ENCODE assay signal across 8 cellular contexts in genomic region chr17:5526821-5527598, GRCh38. TPM values are rescaled to one million over a fixed set of nuclear protein-coding genes. Genes with fewer than 3 reads are reported as not detected.
DNase-seq lines count a peak whose midpoint lies in the region; ATAC-seq and TF ChIP-seq lines count a peak whose summit lies in the region.

No MANE protein-coding gene starts in this region.

- peak; percentile 51 for ATAC-seq in naive thymus-derived CD4-positive, alpha-beta T cell
- ATAC-seq in stimulated activated naive B cell treated with anti-CD40 and anti-IgM and Interleukin-4, amounts not matched to agents 10 μg/mL and 1 μg/mL and 100 μg/mL, for 72 hours (replicated peaks): peak; percentile 95 to 98
- ATAC-seq in HG03025 (IDR thresholded peaks at IDR 0.05; ENCODE audit: low FRiP score, unreplicated experiment) (no peak), GM19035 (IDR thresholded peaks at IDR 0.05; ENCODE audit: unreplicated experiment) (no peak)

- H3K27ac ChIP-seq in MM.1S (ENCODE audit: low read length) (peak overlapping the region; percentile 30; the same call in 1 of the 2 replicates), epithelial cell of prostate (peak overlapping the region; percentile 25)
- H3K27ac ChIP-seq in naive thymus-derived CD4-positive, alpha-beta T cell (ENCODE audit: low read depth, low read length): no peak overlapping the region

- H3K4me1 ChIP-seq in Caco-2 (peaks cover 4% of the 10 kb centered on the region; the same call in 1 of the 2 replicates), MM.1S (ENCODE audit: low read length) (peaks cover 2% of the 10 kb centered on the region; the same call in 1 of the 2 replicates)
- no peaks in the 10 kb centered on the region for H3K4me1 ChIP-seq in naive thymus-derived CD4-positive, alpha-beta T cell (ENCODE audit: control insufficient read depth in 2 of 2, insufficient read depth in 2 of 2, low read length in 2 of 2)

- H3K27me3 Mint-ChIP-seq in Caco-2 (ENCODE audit: insufficient read depth, unreplicated experiment): no peaks in the 10 kb centered on the region
- no peaks in the 10 kb centered on the region for H3K27me3 Mint-ChIP-seq in naive thymus-derived CD4-positive, alpha-beta T cell
- no peaks in the 10 kb centered on the region for H3K27me3 Mint-ChIP-seq in stimulated activated naive B cell treated with anti-CD40 and anti-IgM and Interleukin-4, amounts not matched to agents 10 μg/mL and 1 μg/mL and 100 μg/mL, for 72 hours

- H3K9me3 ChIP-seq in Caco-2 (no peaks in the 10 kb centered on the region), MM.1S (replicated peaks; ENCODE audit: insufficient read depth, low read length) (no peaks in the 10 kb centered on the region)
- H3K9me3 ChIP-seq in naive thymus-derived CD4-positive, alpha-beta T cell (ENCODE audit: control insufficient read depth in 2 of 3, low read length in 3 of 3): no peaks in the 10 kb centered on the region

- BruUV-seq in Caco-2 (replicated peaks; lab: Mats Ljungman, UMichigan): no TSS peak

- H3K36me3 ChIP-seq in Caco-2 (ENCODE audit: control insufficient read depth, insufficient read depth, low read length) (no peaks in the 10 kb centered on the region), MM.1S (replicated peaks; ENCODE audit: insufficient read depth, low read length) (no peaks in the 10 kb centered on the region)
- H3K36me3 ChIP-seq in naive thymus-derived CD4-positive, alpha-beta T cell (ENCODE audit: control insufficient read depth in 2 of 3, insufficient read depth in 3 of 3, low read length in 3 of 3): peaks cover 17 to 95% (median 34%) of the 10 kb centered on the region in 3 experiments

- DNase-seq in Caco-2 (peak; percentile 19 to 49), MM.1S (peak; percentile 9), epithelial cell of prostate (ENCODE audit: low read depth, low spot score) (peak; percentile 58)
- peak; percentile 17 to 73 for DNase-seq in activated CD4-positive, alpha-beta T cell treated with anti-CD3 and anti-CD28 coated beads, Interleukin-2, amount 50 U/mL, for 24 hours (ENCODE audit: low read depth in 1 of 2, low spot score in 1 of 2)
- DNase-seq in naive thymus-derived CD4-positive, alpha-beta T cell: peak in 1 of 9 donors; percentile 56
- peak; percentile 46 for DNase-seq in stimulated activated naive B cell treated with anti-CD40 and anti-IgM and Interleukin-4, amounts not matched to agents 10 μg/mL and 1 μg/mL and 100 μg/mL, for 72 hours

- no peaks in the 10 kb centered on the region for H3K27me3 ChIP-seq in Caco-2 (replicated peaks; ENCODE audit: control insufficient read depth, insufficient read depth, low read length)
- no peaks in the 10 kb centered on the region for H3K27me3 ChIP-seq in MM.1S (replicated peaks; ENCODE audit: insufficient read depth, low read length)
- no peaks in the 10 kb centered on the region for H3K27me3 ChIP-seq in naive thymus-derived CD4-positive, alpha-beta T cell (ENCODE audit: control insufficient read depth in 2 of 2, insufficient read depth in 2 of 2, low read length in 2 of 2)

- H3K27ac Mint-ChIP-seq in Caco-2 (ENCODE audit: unreplicated experiment): no peak overlapping the region
- peak overlapping the region in 4 of 9 donors; percentile 9 to 62 (median 18) for H3K27ac Mint-ChIP-seq in naive thymus-derived CD4-positive, alpha-beta T cell
- H3K27ac Mint-ChIP-seq in stimulated activated naive B cell treated with anti-CD40 and anti-IgM and Interleukin-4, amounts not matched to agents 10 μg/mL and 1 μg/mL and 100 μg/mL, for 72 hours: peak overlapping the region; percentile 81

- POLR2A ChIA-PET in Caco-2 (lab: Charles Lee): no interaction called here
- POLR2A ChIA-PET in naive thymus-derived CD4-positive, alpha-beta T cell (lab: Charles Lee): interaction anchor here (1.6 kb wide), 1 partner anchor 12 kb away, joined by 6 read pairs; no protein-coding TSS in a partner anchor

- no peaks in the 10 kb centered on the region for H3K79me2 ChIP-seq in MM.1S (ENCODE audit: low read length)

- no peak overlapping the region for H3K9ac ChIP-seq in MM.1S (ENCODE audit: low read length)

- H3F3A ChIP-seq in MM.1S (ENCODE audit: insufficient read depth, low read length): no peaks in the 10 kb centered on the region

- H3K4me2 ChIP-seq in MM.1S (ENCODE audit: low read depth, low read length): no peak overlapping the region

- no peaks in the 10 kb centered on the region for H3K9me2 ChIP-seq in MM.1S (replicated peaks; ENCODE audit: insufficient read depth, low read length)

- no peak overlapping the region for H2AFZ ChIP-seq in MM.1S (ENCODE audit: low read length)

- H4K20me1 ChIP-seq in MM.1S (ENCODE audit: insufficient read depth, low read length): no peaks in the 10 kb centered on the region

- H3K36me3 Mint-ChIP-seq in Caco-2 (ENCODE audit: insufficient read depth, unreplicated experiment): no peaks in the 10 kb centered on the region
- H3K36me3 Mint-ChIP-seq in naive thymus-derived CD4-positive, alpha-beta T cell: peaks cover 10 to 64% (median 36%) of the 10 kb centered on the region in 5 donors
- H3K36me3 Mint-ChIP-seq in stimulated activated naive B cell treated with anti-CD40 and anti-IgM and Interleukin-4, amounts not matched to agents 10 μg/mL and 1 μg/mL and 100 μg/mL, for 72 hours: peaks cover 26 to 53% of the 10 kb centered on the region in 2 donors

- no peaks in the 10 kb centered on the region for H3K9me3 Mint-ChIP-seq in Caco-2 (ENCODE audit: unreplicated experiment)
- H3K9me3 Mint-ChIP-seq in naive thymus-derived CD4-positive, alpha-beta T cell: no peaks in the 10 kb centered on the region
- no peaks in the 10 kb centered on the region for H3K9me3 Mint-ChIP-seq in stimulated activated naive B cell treated with anti-CD40 and anti-IgM and Interleukin-4, amounts not matched to agents 10 μg/mL and 1 μg/mL and 100 μg/mL, for 72 hours

- no peaks in the 10 kb centered on the region for H3K4me1 Mint-ChIP-seq in Caco-2 (ENCODE audit: low read depth, unreplicated experiment)
- H3K4me1 Mint-ChIP-seq in naive thymus-derived CD4-positive, alpha-beta T cell: peaks cover 0 to 11% (median 0%) of the 10 kb centered on the region in 7 donors
- peaks cover 5 to 10% of the 10 kb centered on the region in 2 donors for H3K4me1 Mint-ChIP-seq in stimulated activated naive B cell treated with anti-CD40 and anti-IgM and Interleukin-4, amounts not matched to agents 10 μg/mL and 1 μg/mL and 100 μg/mL, for 72 hours

- CTCF ChIA-PET in Caco-2 (lab: Charles Lee): no interaction called here
- CTCF ChIA-PET in naive thymus-derived CD4-positive, alpha-beta T cell (lab: Charles Lee): no interaction called here

- intact Hi-C loops in Caco-2 (cut with micrococcal nuclease; ENCODE audit: unreplicated experiment): no loop called here
- intact Hi-C loops in naive thymus-derived CD4-positive, alpha-beta T cell (cut with micrococcal nuclease): no loop called here

- H3K4me3 ChIP-seq in Caco-2 (ENCODE audit: low read depth, low read length) (no peak overlapping the region), MM.1S (ENCODE audit: low read length) (no peak overlapping the region)
- H3K4me3 ChIP-seq in naive thymus-derived CD4-positive, alpha-beta T cell (ENCODE audit: low read length): no peak overlapping the region

- H3K4me3 Mint-ChIP-seq in Caco-2 (ENCODE audit: unreplicated experiment): no peak overlapping the region
- no peak overlapping the region for H3K4me3 Mint-ChIP-seq in naive thymus-derived CD4-positive, alpha-beta T cell
- no peak overlapping the region for H3K4me3 Mint-ChIP-seq in stimulated activated naive B cell treated with anti-CD40 and anti-IgM and Interleukin-4, amounts not matched to agents 10 μg/mL and 1 μg/mL and 100 μg/mL, for 72 hours

- TF ChIP-seq CTCF in Caco-2 (IDR thresholded peaks at IDR 0.05; ENCODE audit: insufficient read depth in 1 of 2, low read depth in 1 of 2, low read length in 1 of 2, severe bottlenecking in 1 of 2, unreplicated experiment in 1 of 2) (no peak), MM.1S (IDR thresholded peaks at IDR 0.05; ENCODE audit: low read length) (no peak)

RNA-seq across cellular contexts. Expression of gene MIS12, which starts 40.6 kb away (rescaled TPM):
- total RNA-seq in Caco-2 (2022): 11.7 and 13.9 TPM in 2 replicates
- total RNA-seq in naive thymus-derived CD4-positive, alpha-beta T cell: 10 to 100 TPM; 16.3 to 53.6 (median 38.4) TPM
- 10 to 100 TPM; 19.8 to 20.6 TPM for polyA plus RNA-seq in naive thymus-derived CD4-positive, alpha-beta T cell

RNA-seq across cellular contexts. Expression of gene DERL2, which starts 41.0 kb away (rescaled TPM):
- total RNA-seq in Caco-2 (2022): 34.1 and 34.9 TPM in 2 replicates
- total RNA-seq in naive thymus-derived CD4-positive, alpha-beta T cell: 10 to 100 TPM; 63.4 to 84.4 (median 80.4) TPM
- polyA plus RNA-seq in naive thymus-derived CD4-positive, alpha-beta T cell: 10 to 100 TPM; 50.2 to 59.1 TPM

RNA-seq across cellular contexts. Expression of gene NLRP1, which starts 57.3 kb away (rescaled TPM):
- total RNA-seq in Caco-2 (2022): 0.09 and 0.28 TPM in 2 replicates
- total RNA-seq in naive thymus-derived CD4-positive, alpha-beta T cell: 100 to 1,000 TPM in 4 of 5 experiments, 10 to 100 TPM in 1; 86.6 to 360 (median 259) TPM
- polyA plus RNA-seq in naive thymus-derived CD4-positive, alpha-beta T cell: 10 to 100 TPM; 27.7 to 60.7 TPM

RNA-seq across cellular contexts. Expression of gene DHX33, which starts 58.2 kb away (rescaled TPM):
- total RNA-seq in Caco-2 (2022): 15.5 and 17.1 TPM in 2 replicates
- 10 to 100 TPM in 3 of 5 experiments, 1 to 10 TPM in 2; 7.1 to 19.1 (median 11.3) TPM for total RNA-seq in naive thymus-derived CD4-positive, alpha-beta T cell
- polyA plus RNA-seq in naive thymus-derived CD4-positive, alpha-beta T cell: under 1 TPM; 0.95 to 0.99 TPM

Comparison
In these comparisons a context has a peak if more than half of its experiments do, and no peak if none do; other contexts are left out.
1. ATAC-seq: peak in naive thymus-derived CD4-positive, alpha-beta T cell (single experiment) and stimulated activated naive B cell treated with anti-CD40 and anti-IgM and Interleukin-4, amounts not matched to agents 10 μg/mL and 1 μg/mL and 100 μg/mL, for 72 hours (2 of 2); none in HG03025 (single experiment) and GM19035 (single experiment).
2. RNA of gene NLRP1, which starts 57.3 kb away (total RNA-seq): 86.6 to 360 TPM in naive thymus-derived CD4-positive, alpha-beta T cell; 0.09 to 0.28 TPM in Caco-2; every median in the first group is over 10 times any median in the second.